ENCODE assay signal across 21 cellular contexts in the genomic region with DNA sequence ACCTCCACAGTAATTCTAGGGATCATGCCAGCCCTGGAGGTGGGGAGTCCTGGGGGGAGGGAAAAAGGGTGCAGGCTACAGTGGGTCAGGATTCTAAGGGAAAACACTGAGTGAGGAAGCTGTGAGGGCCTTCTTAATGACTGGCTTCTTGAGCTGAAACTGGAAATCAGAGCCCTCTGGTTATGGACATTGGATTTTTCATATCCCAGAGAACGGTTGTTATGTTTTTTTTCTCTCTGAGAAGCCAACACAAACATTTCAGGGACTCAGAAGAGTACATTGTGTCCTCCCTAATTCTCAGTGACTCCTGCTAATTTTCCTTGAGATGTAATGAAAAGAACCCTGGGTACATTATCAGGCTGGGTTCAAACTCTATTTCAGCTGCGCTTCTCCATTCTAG.
DNase-seq lines count a peak whose midpoint lies in the region; ATAC-seq, FAIRE-seq and TF ChIP-seq lines count a peak whose summit lies in the region.
"Had no signal": no experiment of that assay in that cellular context is flagged by ENCODE, and none has a peak within 500 bp of the region (broad histone marks: within the 10 kb centered on the region; RNA-seq: fewer than 3 reads in every experiment).

No MANE protein-coding gene starts in this region.

- no TSS peak for BruUV-seq in HCT116 (replicated peaks; lab: Mats Ljungman, UMichigan)

- peaks cover 7 to 16% of the 10 kb centered on the region in 2 experiments; a peak in 3 of 4 replicates for H3K4me1 ChIP-seq in HCT116 (ENCODE audit: control insufficient read depth in 1 of 2, insufficient read depth in 2 of 2, low read length in 2 of 2)
- H3K4me1 ChIP-seq in astrocyte (ENCODE audit: insufficient read depth, low read length) = peaks cover 14% of the 10 kb centered on the region
- H3K4me1 ChIP-seq in hepatocyte (ENCODE audit: insufficient read depth) = peaks cover 14% of the 10 kb centered on the region
- no peaks in the 10 kb centered on the region for H3K4me1 ChIP-seq in smooth muscle cell (ENCODE audit: low read depth)
- H3K4me1 ChIP-seq: psoas muscle had no signal

- TF ChIP-seq CTCF in HCT116 (IDR thresholded peaks at IDR 0.05 in 2 of 3, conservative IDR thresholded peaks at IDR 0.05 in 1 of 3; ENCODE audit: borderline replicate concordance in 1 of 3, insufficient read depth in 1 of 3, low read depth in 2 of 3, low read length in 2 of 3) = no peak
- no peak for TF ChIP-seq CTCF in astrocyte (IDR thresholded peaks at IDR 0.05; ENCODE audit: insufficient read depth, low read depth, low read length)
- TF ChIP-seq CTCF in hepatocyte (IDR thresholded peaks at IDR 0.05; ENCODE audit: poor library complexity) = no peak
- TF ChIP-seq CTCF in smooth muscle cell (IDR thresholded peaks at IDR 0.05; ENCODE audit: borderline replicate concordance, insufficient read depth, poor library complexity, severe bottlenecking) = no peak
- no peak for TF ChIP-seq CTCF in GM13977 (IDR thresholded peaks at IDR 0.05; ENCODE audit: extremely low read depth, insufficient read depth, missing control alignments)

- H3K36me3 Mint-ChIP-seq in astrocyte (ENCODE audit: low read depth, unreplicated experiment) = no peaks in the 10 kb centered on the region
- H3K36me3 Mint-ChIP-seq in effector memory CD8-positive, alpha-beta T cell (ENCODE audit: insufficient read depth) = no peaks in the 10 kb centered on the region
- H3K36me3 Mint-ChIP-seq: CD8-positive, alpha-beta T cell; memory B cell; natural killer cell treated with Interleukin-12 subunit alpha and Interleukin-12 subunit beta and Interleukin-15 and Interleukin-18, amount 100 ng/mL, for 72 hours had no signal

- no peak overlapping the region for H3K27ac Mint-ChIP-seq in astrocyte (ENCODE audit: unreplicated experiment)
- H3K27ac Mint-ChIP-seq in effector memory CD8-positive, alpha-beta T cell = no peak overlapping the region
- H3K27ac Mint-ChIP-seq: CD8-positive, alpha-beta T cell; memory B cell; natural killer cell treated with Interleukin-12 subunit alpha and Interleukin-12 subunit beta and Interleukin-15 and Interleukin-18, amount 100 ng/mL, for 72 hours had no signal

- H3K4me3 Mint-ChIP-seq in astrocyte (ENCODE audit: unreplicated experiment) = no peak overlapping the region
- H3K4me3 Mint-ChIP-seq in effector memory CD8-positive, alpha-beta T cell = no peak overlapping the region
- H3K4me3 Mint-ChIP-seq: CD8-positive, alpha-beta T cell; memory B cell; natural killer cell treated with Interleukin-12 subunit alpha and Interleukin-12 subunit beta and Interleukin-15 and Interleukin-18, amount 100 ng/mL, for 72 hours had no signal

- H3K36me3 ChIP-seq in HCT116 (ENCODE audit: control insufficient read depth in 1 of 2, insufficient read depth in 2 of 2, low read length in 2 of 2) (no peaks in the 10 kb centered on the region), astrocyte (ENCODE audit: insufficient read depth, low read length) (no peaks in the 10 kb centered on the region), hepatocyte (replicated peaks; ENCODE audit: insufficient read depth, low read depth) (no peaks in the 10 kb centered on the region), smooth muscle cell (ENCODE audit: low read depth) (no peaks in the 10 kb centered on the region)
- H3K36me3 ChIP-seq: WERI-Rb-1 had no signal

- TF ChIP-seq POLR2A in HCT116 (IDR thresholded peaks at IDR 0.05; ENCODE audit: borderline replicate concordance, extremely low read depth, insufficient read depth, insufficient read length) = no peak

- H3K27me3 ChIP-seq in HCT116 (ENCODE audit: insufficient read depth, low read length) = no peaks in the 10 kb centered on the region
- H3K27me3 ChIP-seq in astrocyte (ENCODE audit: insufficient read depth, low read length) = no peaks in the 10 kb centered on the region
- H3K27me3 ChIP-seq in hepatocyte = no peaks in the 10 kb centered on the region
- no peaks in the 10 kb centered on the region for H3K27me3 ChIP-seq in smooth muscle cell (ENCODE audit: low read depth)

- H3K79me2 ChIP-seq in HCT116 (ENCODE audit: insufficient read depth, low read length) (no peaks in the 10 kb centered on the region), astrocyte (ENCODE audit: insufficient read depth, low read length) (no peaks in the 10 kb centered on the region), hepatocyte (no peaks in the 10 kb centered on the region), smooth muscle cell (ENCODE audit: low read depth) (no peaks in the 10 kb centered on the region)

- no peaks in the 10 kb centered on the region for H3F3A ChIP-seq in smooth muscle cell (ENCODE audit: low read depth)

- RAD21 ChIA-PET in HCT116 (lab: Charles Lee; ENCODE audit: low non-redundant PET in 1 of 2, low total read pairs in 2 of 2, uncharacterized antibody in 2 of 2, unreplicated experiment in 2 of 2) = no interaction called here

- peak overlapping the region; percentile 70; the same call in 1 of the 2 replicates for H3K4me2 ChIP-seq in HCT116 (ENCODE audit: low read length)
- H3K4me2 ChIP-seq in astrocyte (ENCODE audit: low read length) = no peak overlapping the region
- no peak overlapping the region for H3K4me2 ChIP-seq in hepatocyte
- H3K4me2 ChIP-seq in smooth muscle cell = no peak overlapping the region

- H3K27ac ChIP-seq in HCT116 (ENCODE audit: low read depth, low read length) (no peak overlapping the region), astrocyte (ENCODE audit: low read depth, low read length) (no peak overlapping the region), hepatocyte (peak overlapping the region; percentile 25), smooth muscle cell (ENCODE audit: low read depth) (peak overlapping the region; percentile 38)
- H3K27ac ChIP-seq: psoas muscle, WERI-Rb-1 had no signal

- WGBS in hepatocyte (ENCODE audit: low lambda C conversion rate, missing lambda C conversion rate) = 83% methylated on average over 2 of the region's 2 CpGs
- WGBS in smooth muscle cell (ENCODE audit: low lambda C conversion rate) = 77% methylated on average over 2 of the region's 2 CpGs

- POLR2A ChIA-PET in HCT116 (lab: Charles Lee) = no interaction called here

- no peaks in the 10 kb centered on the region for H3K9me3 ChIP-seq in HCT116 (ENCODE audit: control insufficient read depth in 1 of 2, insufficient read depth in 1 of 2, low read depth in 1 of 2, low read length in 2 of 2)
- no peaks in the 10 kb centered on the region for H3K9me3 ChIP-seq in astrocyte (ENCODE audit: insufficient read depth, low read depth, low read length)
- no peaks in the 10 kb centered on the region for H3K9me3 ChIP-seq in hepatocyte (ENCODE audit: low read depth)
- H3K9me3 ChIP-seq in smooth muscle cell (replicated peaks; ENCODE audit: low read depth) = no peaks in the 10 kb centered on the region
- H3K9me3 ChIP-seq: psoas muscle had no signal

- in situ Hi-C loops in GM13977 (cut with MboI; ENCODE audit: low pct_unique_long_range_greater_than_20kb, low sequenced_read_pairs, unreplicated experiment) = no loop called here

- peaks cover 4% of the 10 kb centered on the region for H3K9me3 Mint-ChIP-seq in astrocyte (ENCODE audit: unreplicated experiment)
- H3K9me3 Mint-ChIP-seq in effector memory CD8-positive, alpha-beta T cell = no peaks in the 10 kb centered on the region
- H3K9me3 Mint-ChIP-seq: natural killer cell treated with Interleukin-12 subunit alpha and Interleukin-12 subunit beta and Interleukin-15 and Interleukin-18, amount 100 ng/mL, for 72 hours had no signal

- CTCF ChIA-PET in HCT116 (lab: Charles Lee) = no interaction called here

- H3K9me2 ChIP-seq in HCT116 (ENCODE audit: insufficient read depth) (no peaks in the 10 kb centered on the region), hepatocyte (replicated peaks; ENCODE audit: insufficient read depth) (no peaks in the 10 kb centered on the region)

- peak; percentile 37 for FAIRE-seq in astrocyte (lab: Jason Lieb, UNC)
- no peak for FAIRE-seq in frontal cortex (lab: Jason Lieb, UNC)
- FAIRE-seq: endometrium, kidney had no signal

- H4K20me1 ChIP-seq in HCT116 (ENCODE audit: insufficient read depth) = no peaks in the 10 kb centered on the region
- no peaks in the 10 kb centered on the region for H4K20me1 ChIP-seq in astrocyte (ENCODE audit: insufficient read depth, low read length)
- H4K20me1 ChIP-seq in hepatocyte (ENCODE audit: insufficient read depth, poor library complexity, severe bottlenecking) = no peaks in the 10 kb centered on the region
- H4K20me1 ChIP-seq in smooth muscle cell (ENCODE audit: low read depth) = no peaks in the 10 kb centered on the region

- H2AFZ ChIP-seq in HCT116 (ENCODE audit: low read depth, low read length, poor library complexity, severe bottlenecking) (no peak overlapping the region), astrocyte (ENCODE audit: low read depth, low read length) (no peak overlapping the region), hepatocyte (no peak overlapping the region), smooth muscle cell (ENCODE audit: low read depth) (no peak overlapping the region)

- intact Hi-C loops in HCT116 (cut with micrococcal nuclease) = no loop called here

- H3K4me3 ChIP-seq in HCT116 (replicated peaks in 1 of 2; ENCODE audit: low read depth in 1 of 2, low read length in 2 of 2) = no peak overlapping the region
- H3K4me3 ChIP-seq in astrocyte (ENCODE audit: insufficient read depth, low read depth, low read length) = no peak overlapping the region
- H3K4me3 ChIP-seq in hepatocyte = no peak overlapping the region
- no peak overlapping the region for H3K4me3 ChIP-seq in smooth muscle cell
- H3K4me3 ChIP-seq: psoas muscle had no signal

- DNase-seq in HCT116 (ENCODE audit: low read depth, low spot score) (no peak), astrocyte (ENCODE audit: low read depth) (no peak), hepatocyte (ENCODE audit: low spot score) (no peak), smooth muscle cell (lab: John Stamatoyannopoulos, UW; ENCODE audit: unreplicated experiment) (no peak), GM13977 (ENCODE audit: low spot score) (no peak), frontal cortex (ENCODE audit: low spot score in 2 of 2) (no peak), SKM-1 (lab: John Stamatoyannopoulos, UW; ENCODE audit: unreplicated experiment) (no peak)
- no peak for DNase-seq in effector memory CD8-positive, alpha-beta T cell
- DNase-seq: activated CD4-positive, alpha-beta T cell treated with anti-CD3 and anti-CD28 coated beads, Interleukin-2, amount 50 U/mL, for 48 hours; activated gamma-delta T cell; amniotic stem cell; CD8-positive, alpha-beta T cell; DMS79; KG1; stimulated activated CD4-positive, alpha-beta T cell treated with anti-CD3 and anti-CD28 coated beads, Interleukin-12 subunit alpha, Interleukin-12 subunit beta, amount 100 ng/mL, for 4 hours had no signal

- TF ChIP-seq RAD21 in HCT116 (IDR thresholded peaks at IDR 0.05; ENCODE audit: low read depth) = no peak

- peaks cover 5% of the 10 kb centered on the region for H3K4me1 Mint-ChIP-seq in astrocyte (ENCODE audit: low read depth, unreplicated experiment)
- no peaks in the 10 kb centered on the region for H3K4me1 Mint-ChIP-seq in effector memory CD8-positive, alpha-beta T cell (ENCODE audit: low read depth in 2 of 2)
- H3K4me1 Mint-ChIP-seq: memory B cell had no signal

- no peak for ATAC-seq in HCT116
- no peak for ATAC-seq in effector memory CD8-positive, alpha-beta T cell (replicated peaks)
- ATAC-seq: CD8-positive, alpha-beta T cell; natural killer cell treated with Interleukin-12 subunit alpha and Interleukin-12 subunit beta and Interleukin-15 and Interleukin-18, amount 100 ng/mL, for 72 hours had no signal

- H3K9ac ChIP-seq in HCT116 (ENCODE audit: low read length) (no peak overlapping the region), astrocyte (ENCODE audit: low read length) (no peak overlapping the region), smooth muscle cell (ENCODE audit: low read depth) (peak overlapping the region; percentile 9)

- H3K27me3 Mint-ChIP-seq in astrocyte (ENCODE audit: low read depth, unreplicated experiment) = no peaks in the 10 kb centered on the region
- no peaks in the 10 kb centered on the region for H3K27me3 Mint-ChIP-seq in effector memory CD8-positive, alpha-beta T cell
- H3K27me3 Mint-ChIP-seq: memory B cell had no signal

Comparison
In these comparisons a context has a peak if more than half of its experiments do, and no peak if none do; other contexts are left out.
1. H3K27ac ChIP-seq: peak in hepatocyte (single experiment) and smooth muscle cell (single experiment); none in HCT116 (single experiment) and astrocyte (single experiment).